In the genomic region with DNA sequence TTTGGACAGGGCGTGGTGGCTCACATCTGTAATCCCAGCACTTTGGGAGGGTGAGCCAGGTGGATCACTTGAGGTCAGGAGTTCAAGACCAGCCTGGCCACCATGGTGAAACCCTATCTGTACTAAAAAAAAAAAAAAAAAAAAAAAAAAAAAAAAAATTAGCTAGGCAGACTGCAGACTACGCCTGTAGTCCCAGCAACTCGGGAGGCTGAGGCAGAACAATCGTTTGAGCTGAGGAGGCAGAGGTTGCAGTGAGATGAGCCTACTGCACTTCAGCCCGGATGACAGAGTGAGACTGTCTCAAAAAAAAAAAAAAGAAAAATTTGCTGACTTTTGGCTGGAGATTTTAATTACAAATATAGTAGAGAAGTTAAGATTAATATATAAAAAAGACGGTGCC, we compare ENCODE assay signal across 18 cellular contexts.
DNase-seq lines count a peak whose midpoint lies in the region; ATAC-seq and TF ChIP-seq lines count a peak whose summit lies in the region.
"Had no signal": no experiment of that assay in that cellular context is flagged by ENCODE, and none has a peak within 500 bp of the region (broad histone marks: within the 10 kb centered on the region; RNA-seq: fewer than 3 reads in every experiment).

No MANE protein-coding gene starts in this region.

- peak overlapping the region; percentile 73 for H3K27ac ChIP-seq in cardiac muscle cell
- peak overlapping the region; percentile 78 for H3K27ac ChIP-seq in substantia nigra (ENCODE audit: low read depth, low read length, poor library complexity, severe bottlenecking)
- H3K27ac ChIP-seq: PC-9, SJSA1 had no signal

- H3K9me3 ChIP-seq in cardiac muscle cell (ENCODE audit: low read depth) = no peaks in the 10 kb centered on the region
- H3K9me3 ChIP-seq: SJSA1, uterus had no signal

- intact Hi-C loops in left ventricle myocardium superior (cut with micrococcal nuclease) = no loop called here

- no peak for ATAC-seq in left ventricle myocardium superior
- no peak for ATAC-seq in left lobe of liver
- no peak for ATAC-seq in GM21723 (IDR thresholded peaks at IDR 0.05; ENCODE audit: unreplicated experiment)
- ATAC-seq: naive thymus-derived CD8-positive, alpha-beta T cell had no signal

- TF ChIP-seq CTCF in cardiac muscle cell (IDR thresholded peaks at IDR 0.05; ENCODE audit: low read depth, low read length) = no peak

- H3K36me3 ChIP-seq in cardiac muscle cell = no peaks in the 10 kb centered on the region
- H3K36me3 ChIP-seq: uterus had no signal

- DNase-seq in cardiac muscle cell (ENCODE audit: low read depth in 1 of 2, low spot score in 1 of 2) = no peak
- DNase-seq in left ventricle myocardium superior = no peak
- peak; percentile 6 for DNase-seq in NCI-H2171 (lab: John Stamatoyannopoulos, UW)
- DNase-seq in left lobe of liver (ENCODE audit: low spot score) = peak; percentile 19
- DNase-seq in substantia nigra (lab: John Stamatoyannopoulos, UW) = no peak
- no peak for DNase-seq in cerebellum (ENCODE audit: low spot score)
- no peak for DNase-seq in NCI-H526 treated with DMSO at 0.1 percent for 48 hours (lab: John Stamatoyannopoulos, UW)
- DNase-seq: foreskin fibroblast; hippocampal formation; islet precursor cell; naive thymus-derived CD8-positive, alpha-beta T cell; NCI-H1105; NCI-H748 treated with DMSO at 0.1 percent for 48 hours; PC-9; posterior cingulate gyrus; uterus had no signal

- H3K27me3 ChIP-seq in cardiac muscle cell = no peaks in the 10 kb centered on the region
- H3K27me3 ChIP-seq: SJSA1, uterus had no signal

- H3K4me1 ChIP-seq in cardiac muscle cell (ENCODE audit: low read depth) = peaks cover 14% of the 10 kb centered on the region
- H3K4me1 ChIP-seq: uterus had no signal

- no peak overlapping the region for H3K4me3 ChIP-seq in cardiac muscle cell
- H3K4me3 ChIP-seq: PC-9, SJSA1, uterus had no signal

Comparison
In these comparisons a context has a peak if more than half of its experiments do, and no peak if none do; other contexts are left out.
1. DNase-seq: peak in NCI-H2171 (single experiment) and left lobe of liver (single experiment); none in cardiac muscle cell (0 of 2), left ventricle myocardium superior (single experiment), substantia nigra (0 of 49), cerebellum (single experiment) and NCI-H526 treated with DMSO at 0.1 percent for 48 hours (single experiment).